In the genomic region with DNA sequence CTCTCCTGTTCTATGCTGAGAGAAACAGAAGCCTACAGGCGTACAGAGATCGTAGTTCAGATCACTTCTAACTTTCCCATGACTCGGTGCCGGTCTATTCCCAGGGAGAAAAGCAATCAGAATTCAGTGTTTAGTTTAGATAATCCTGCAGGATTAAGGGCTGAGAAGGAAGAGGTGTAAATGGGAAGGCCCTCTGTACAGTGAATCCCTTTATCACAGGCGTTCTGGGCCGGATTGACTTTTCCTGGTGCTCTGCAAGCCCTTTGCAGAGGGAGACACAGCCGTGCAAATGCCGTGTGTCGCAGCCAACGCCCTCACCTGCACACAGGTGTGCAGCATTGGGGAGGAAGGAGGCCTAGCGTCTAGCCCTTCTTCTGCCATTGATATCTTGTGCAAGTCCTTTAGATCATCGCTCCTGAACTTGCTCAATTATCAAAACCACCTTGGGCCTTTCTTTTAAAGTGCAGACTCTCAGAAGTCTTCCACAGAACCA, we compare ENCODE assay signal across 21 cellular contexts.
"Had no signal": no experiment of that assay in that cellular context is flagged by ENCODE, and none has a peak within 500 bp of the region (broad histone marks: within the 10 kb centered on the region; RNA-seq: fewer than 3 reads in every experiment).

No MANE protein-coding gene starts in this region.

- H3K9me3 ChIP-seq: prostate gland had no signal

- DNase-seq: activated B cell treated with CpG ODN at 0.5 μM for 24 hours; activated CD4-positive, alpha-beta T cell treated with anti-CD3 and anti-CD28 coated beads for 36 hours; activated CD4-positive, alpha-beta T cell treated with anti-CD3 and anti-CD28 coated beads, Interleukin-2, amount 50 U/mL, for 4 hours; activated CD8-positive, alpha-beta memory T cell treated with anti-CD3 and anti-CD28 coated beads, Interleukin-2, amount 50 U/mL, for 48 hours; activated naive CD4-positive, alpha-beta T cell treated with Interleukin-2 at 50 U/mL for 16 hours; activated naive CD8-positive, alpha-beta T cell treated with anti-CD3 and anti-CD28 coated beads for 36 hours; activated T-cell treated with anti-CD3 and anti-CD28 coated beads, Interleukin-2, amount 50 U/mL, for 4 hours; effector CD8-positive, alpha-beta T cell; foreskin keratinocyte; naive thymus-derived CD4-positive, alpha-beta T cell; stimulated activated CD4-positive, alpha-beta T cell treated with anti-CD3 and anti-CD28 coated beads, Interleukin-4, amount 100 ng/mL, for 1 hour; stimulated activated naive CD8-positive, alpha-beta T cell treated with anti-CD3 and anti-CD28 coated beads, Interleukin-15, Interleukin-2, amounts not matched to agents 100 U/mL and 50 U/mL, for 24 hours; T1000 had no signal

- H3K27ac ChIP-seq: foreskin keratinocyte, prostate gland, tibial artery had no signal

- H3K4me3 ChIP-seq: lung, prostate gland, tibial artery had no signal

- ATAC-seq: activated CD4-positive, alpha-beta T cell treated with anti-CD3 and anti-CD28 coated beads for 36 hours; activated T-cell treated with anti-CD3 and anti-CD28 coated beads, Interleukin-2, amount 50 U/mL, for 4 hours; foreskin keratinocyte; left lobe of liver; naive thymus-derived CD4-positive, alpha-beta T cell; stimulated activated naive CD8-positive, alpha-beta T cell treated with anti-CD3 and anti-CD28 coated beads, Interleukin-15, Interleukin-2, amounts not matched to agents 100 U/mL and 50 U/mL, for 24 hours had no signal

- H3K9me3 Mint-ChIP-seq: activated B cell treated with CpG ODN at 0.5 μM for 24 hours; activated naive CD8-positive, alpha-beta T cell treated with anti-CD3 and anti-CD28 coated beads for 36 hours; activated T-cell treated with anti-CD3 and anti-CD28 coated beads, Interleukin-2, amount 50 U/mL, for 4 hours; activated T-helper 2 cell treated with anti-CD3 and anti-CD28 coated beads, Interferon-gamma antibody, Interleukin-2, Interleukin-4, amounts not matched to agents 10 μg/mL and 5 μg/mL and 100 μg/mL, durations not matched to agents 14 hours and 24 hours and 36 hours; dendritic cell treated with granulocyte-macrophage colony-stimulating factor and Interleukin-4, amounts not matched to agents 40 ng/mL and 50 ng/mL, for 4 days; naive thymus-derived CD4-positive, alpha-beta T cell; neural crest cell; T-helper 1 cell treated with Interleukin-12 subunit alpha and Interleukin-12 subunit beta and Interleukin-4 antibody, amounts not matched to agents 30 μg/mL and 1 μg/mL, for 36 hours had no signal

- H3K27ac Mint-ChIP-seq: activated B cell treated with CpG ODN at 0.5 μM for 24 hours; activated CD4-positive, alpha-beta T cell treated with anti-CD3 and anti-CD28 coated beads for 36 hours; activated naive CD8-positive, alpha-beta T cell treated with anti-CD3 and anti-CD28 coated beads for 36 hours; activated T-helper 2 cell treated with anti-CD3 and anti-CD28 coated beads, Interferon-gamma antibody, Interleukin-2, Interleukin-4, amounts not matched to agents 10 μg/mL and 5 μg/mL and 100 μg/mL, durations not matched to agents 14 hours and 24 hours and 36 hours; dendritic cell treated with granulocyte-macrophage colony-stimulating factor and Interleukin-4, amounts not matched to agents 40 ng/mL and 50 ng/mL, for 4 days; naive thymus-derived CD4-positive, alpha-beta T cell; T-helper 1 cell treated with Interleukin-12 subunit alpha and Interleukin-12 subunit beta and Interleukin-4 antibody, amounts not matched to agents 30 μg/mL and 1 μg/mL, for 36 hours had no signal

- H3K4me1 ChIP-seq: foreskin keratinocyte, prostate gland, tibial artery had no signal

- H3K36me3 Mint-ChIP-seq: activated naive CD8-positive, alpha-beta T cell treated with anti-CD3 and anti-CD28 coated beads for 36 hours; naive thymus-derived CD4-positive, alpha-beta T cell had no signal

- H3K4me1 Mint-ChIP-seq: activated B cell treated with CpG ODN at 0.5 μM for 24 hours had no signal

- H3K36me3 ChIP-seq: prostate gland, tibial artery had no signal

- H3K4me3 Mint-ChIP-seq: activated B cell treated with CpG ODN at 0.5 μM for 24 hours; activated CD4-positive, alpha-beta T cell treated with anti-CD3 and anti-CD28 coated beads for 36 hours; activated naive CD8-positive, alpha-beta T cell treated with anti-CD3 and anti-CD28 coated beads for 36 hours; activated T-cell treated with anti-CD3 and anti-CD28 coated beads, Interleukin-2, amount 50 U/mL, for 4 hours; dendritic cell treated with granulocyte-macrophage colony-stimulating factor and Interleukin-4, amounts not matched to agents 40 ng/mL and 50 ng/mL, for 4 days; neural crest cell; T-helper 1 cell treated with Interleukin-12 subunit alpha and Interleukin-12 subunit beta and Interleukin-4 antibody, amounts not matched to agents 30 μg/mL and 1 μg/mL, for 36 hours had no signal
